ENCODE assay signal across 9 cellular contexts in genomic region chr2:65349863-65350262, GRCh38.
DNase-seq lines count a peak whose midpoint lies in the region; ATAC-seq lines count a peak whose summit lies in the region.
"Had no signal": no experiment of that assay in that cellular context is flagged by ENCODE, and none has a peak within 500 bp of the region (broad histone marks: within the 10 kb centered on the region; RNA-seq: fewer than 3 reads in every experiment).

No MANE protein-coding gene starts in this region.

- ATAC-seq in left lobe of liver (peak; percentile 28), HG02938 (IDR thresholded peaks at IDR 0.05; ENCODE audit: unreplicated experiment) (no peak), HG02623 (IDR thresholded peaks at IDR 0.05; ENCODE audit: unreplicated experiment) (no peak)

- DNase-seq in COLO668 (lab: John Stamatoyannopoulos, UW; ENCODE audit: unreplicated experiment) (peak; percentile 92), NCI-H146 (lab: John Stamatoyannopoulos, UW) (peak; percentile 62), amniotic stem cell (lab: John Stamatoyannopoulos, UW) (peak; percentile 8), left lobe of liver (ENCODE audit: low spot score) (no peak)
- no peak for DNase-seq in stimulated activated naive CD4-positive, alpha-beta T cell treated with Interleukin-2 at 50 U/mL for 16 hours (lab: John Stamatoyannopoulos, UW)
- DNase-seq in activated CD8-positive, alpha-beta memory T cell treated with anti-CD3 and anti-CD28 coated beads, Interleukin-2, amount 50 U/mL, for 4 hours = no peak
- DNase-seq: cortex of kidney had no signal

Comparison
In these comparisons a context has a peak if more than half of its experiments do, and no peak if none do; other contexts are left out.
1. DNase-seq: peak in COLO668 (single experiment), NCI-H146 (single experiment) and amniotic stem cell (single experiment); none in left lobe of liver (single experiment), stimulated activated naive CD4-positive, alpha-beta T cell treated with Interleukin-2 at 50 U/mL for 16 hours (single experiment) and activated CD8-positive, alpha-beta memory T cell treated with anti-CD3 and anti-CD28 coated beads, Interleukin-2, amount 50 U/mL, for 4 hours (single experiment).